14 cellular contexts compared by ENCODE assay signal in genomic region chr11:36447947-36448346, GRCh38.
A peak's percentile ranks its signal among the peaks of the same experiment; 100 is the strongest.
DNase-seq lines count a peak whose midpoint lies in the region; ATAC-seq and TF ChIP-seq lines count a peak whose summit lies in the region.
"Had no signal": no experiment of that assay in that cellular context is flagged by ENCODE, and none has a peak within 500 bp of the region (broad histone marks: within the 10 kb centered on the region; RNA-seq: fewer than 3 reads in every experiment).

No MANE protein-coding gene starts in this region.

- peaks cover 18% of the 10 kb centered on the region for H3K4me1 Mint-ChIP-seq in Caco-2 (ENCODE audit: low read depth, unreplicated experiment)
- H3K4me1 Mint-ChIP-seq in stimulated activated memory B cell treated with anti-CD40 and anti-IgM and Interleukin-4, amounts not matched to agents 10 μg/mL and 1 μg/mL and 100 μg/mL, for 72 hours = peaks cover 14% of the 10 kb centered on the region
- peaks cover 15% of the 10 kb centered on the region for H3K4me1 Mint-ChIP-seq in activated CD8-positive, alpha-beta memory T cell treated with anti-CD3 and anti-CD28 coated beads, Interleukin-2, amount 10 ng/mL, durations not matched to agents 7 days and 5 days

- POLR2A ChIA-PET in Caco-2 (lab: Charles Lee) = no interaction called here

- H3K4me3 ChIP-seq in Caco-2 (ENCODE audit: low read depth, low read length) = no peak overlapping the region
- H3K4me3 ChIP-seq in SJCRH30 = no peak overlapping the region
- H3K4me3 ChIP-seq: transverse colon had no signal

- no peak for ATAC-seq in HG02642 (IDR thresholded peaks at IDR 0.05; ENCODE audit: poor library complexity, unreplicated experiment)
- no peak for ATAC-seq in stimulated activated memory B cell treated with anti-CD40 and anti-IgM and Interleukin-4, amounts not matched to agents 10 μg/mL and 1 μg/mL and 100 μg/mL, for 72 hours
- no peak for ATAC-seq in activated CD8-positive, alpha-beta memory T cell treated with anti-CD3 and anti-CD28 coated beads, Interleukin-2, amount 10 ng/mL, durations not matched to agents 7 days and 5 days
- ATAC-seq: CD8-positive, alpha-beta T cell had no signal

- H3K27ac Mint-ChIP-seq in Caco-2 (ENCODE audit: unreplicated experiment) = no peak overlapping the region
- H3K27ac Mint-ChIP-seq in stimulated activated memory B cell treated with anti-CD40 and anti-IgM and Interleukin-4, amounts not matched to agents 10 μg/mL and 1 μg/mL and 100 μg/mL, for 72 hours = no peak overlapping the region
- H3K27ac Mint-ChIP-seq in activated CD8-positive, alpha-beta memory T cell treated with anti-CD3 and anti-CD28 coated beads, Interleukin-2, amount 10 ng/mL, durations not matched to agents 7 days and 5 days = no peak overlapping the region
- H3K27ac Mint-ChIP-seq: CD8-positive, alpha-beta T cell had no signal

- DNase-seq in Caco-2 (peak; percentile 14 to 57), NCI-H146 (lab: John Stamatoyannopoulos, UW) (peak; percentile 82), SJCRH30 (peak; percentile 95 to 96), mucosa of gallbladder (ENCODE audit: low spot score) (peak; percentile 84), erythroblast (lab: John Stamatoyannopoulos, UW) (no peak)
- no peak for DNase-seq in activated CD8-positive, alpha-beta memory T cell treated with anti-CD3 and anti-CD28 coated beads, Interleukin-2, amount 10 ng/mL, durations not matched to agents 7 days and 5 days
- DNase-seq: CD8-positive, alpha-beta T cell; GDM1; kidney; NCI-H526; stimulated activated CD4-positive, alpha-beta T cell treated with anti-CD3 and anti-CD28 coated beads, Interleukin-2, amount 100 ng/mL, for 48 hours; transverse colon had no signal

- H3K36me3 ChIP-seq in Caco-2 (ENCODE audit: control insufficient read depth, insufficient read depth, low read length) = no peaks in the 10 kb centered on the region
- no peaks in the 10 kb centered on the region for H3K36me3 ChIP-seq in SJCRH30

- no peaks in the 10 kb centered on the region for H3K36me3 Mint-ChIP-seq in Caco-2 (ENCODE audit: insufficient read depth, unreplicated experiment)
- H3K36me3 Mint-ChIP-seq in stimulated activated memory B cell treated with anti-CD40 and anti-IgM and Interleukin-4, amounts not matched to agents 10 μg/mL and 1 μg/mL and 100 μg/mL, for 72 hours = no peaks in the 10 kb centered on the region
- peaks cover 1% of the 10 kb centered on the region for H3K36me3 Mint-ChIP-seq in activated CD8-positive, alpha-beta memory T cell treated with anti-CD3 and anti-CD28 coated beads, Interleukin-2, amount 10 ng/mL, durations not matched to agents 7 days and 5 days

- H3K4me1 ChIP-seq in Caco-2 = peaks cover 10% of the 10 kb centered on the region
- H3K4me1 ChIP-seq in SJCRH30 = peaks cover 55% of the 10 kb centered on the region

- TF ChIP-seq POLR2A in erythroblast (IDR thresholded peaks at IDR 0.05; ENCODE audit: low read length) = no peak

- TF ChIP-seq CTCF in Caco-2 (IDR thresholded peaks at IDR 0.05; ENCODE audit: insufficient read depth in 1 of 2, low read depth in 1 of 2, low read length in 1 of 2, severe bottlenecking in 1 of 2, unreplicated experiment in 1 of 2) = no peak

- BruUV-seq in Caco-2 (replicated peaks; lab: Mats Ljungman, UMichigan) = no TSS peak

- H3K27me3 ChIP-seq in Caco-2 (replicated peaks; ENCODE audit: control insufficient read depth, insufficient read depth, low read length) (no peaks in the 10 kb centered on the region), SJCRH30 (no peaks in the 10 kb centered on the region)
- H3K27me3 ChIP-seq: transverse colon had no signal

- H3K27me3 Mint-ChIP-seq in Caco-2 (ENCODE audit: insufficient read depth, unreplicated experiment) = peaks cover 2% of the 10 kb centered on the region
- H3K27me3 Mint-ChIP-seq in stimulated activated memory B cell treated with anti-CD40 and anti-IgM and Interleukin-4, amounts not matched to agents 10 μg/mL and 1 μg/mL and 100 μg/mL, for 72 hours = no peaks in the 10 kb centered on the region
- peaks cover 14% of the 10 kb centered on the region for H3K27me3 Mint-ChIP-seq in activated CD8-positive, alpha-beta memory T cell treated with anti-CD3 and anti-CD28 coated beads, Interleukin-2, amount 10 ng/mL, durations not matched to agents 7 days and 5 days

- H3K27ac ChIP-seq in SJCRH30 = peak overlapping the region; percentile 83
- H3K27ac ChIP-seq: transverse colon had no signal

- CTCF ChIA-PET in Caco-2 (lab: Charles Lee) = no interaction called here
- CTCF ChIA-PET in activated CD8-positive, alpha-beta memory T cell treated with anti-CD3 and anti-CD28 coated beads, Interleukin-2, amount 10 ng/mL, durations not matched to agents 7 days and 5 days (lab: Charles Lee) = no interaction called here

- no peaks in the 10 kb centered on the region for H3K9me3 Mint-ChIP-seq in Caco-2 (ENCODE audit: unreplicated experiment)
- no peaks in the 10 kb centered on the region for H3K9me3 Mint-ChIP-seq in stimulated activated memory B cell treated with anti-CD40 and anti-IgM and Interleukin-4, amounts not matched to agents 10 μg/mL and 1 μg/mL and 100 μg/mL, for 72 hours
- H3K9me3 Mint-ChIP-seq in activated CD8-positive, alpha-beta memory T cell treated with anti-CD3 and anti-CD28 coated beads, Interleukin-2, amount 10 ng/mL, durations not matched to agents 7 days and 5 days (ENCODE audit: low read depth) = no peaks in the 10 kb centered on the region
- H3K9me3 Mint-ChIP-seq: CD8-positive, alpha-beta T cell had no signal

- intact Hi-C loops in Caco-2 (cut with micrococcal nuclease; ENCODE audit: unreplicated experiment) = no loop called here

- H3K4me3 Mint-ChIP-seq in Caco-2 (ENCODE audit: unreplicated experiment) = no peak overlapping the region
- no peak overlapping the region for H3K4me3 Mint-ChIP-seq in stimulated activated memory B cell treated with anti-CD40 and anti-IgM and Interleukin-4, amounts not matched to agents 10 μg/mL and 1 μg/mL and 100 μg/mL, for 72 hours
- H3K4me3 Mint-ChIP-seq in activated CD8-positive, alpha-beta memory T cell treated with anti-CD3 and anti-CD28 coated beads, Interleukin-2, amount 10 ng/mL, durations not matched to agents 7 days and 5 days = no peak overlapping the region
- H3K4me3 Mint-ChIP-seq: CD8-positive, alpha-beta T cell had no signal

- H3K9me3 ChIP-seq in Caco-2 (no peaks in the 10 kb centered on the region), SJCRH30 (replicated peaks) (no peaks in the 10 kb centered on the region)
- H3K9me3 ChIP-seq: transverse colon had no signal

Comparison
In these comparisons a context has a peak if more than half of its experiments do, and no peak if none do; other contexts are left out.
1. DNase-seq: peak in Caco-2 (2 of 2), NCI-H146 (single experiment), SJCRH30 (2 of 2) and mucosa of gallbladder (single experiment); none in activated CD8-positive, alpha-beta memory T cell treated with anti-CD3 and anti-CD28 coated beads, Interleukin-2, amount 10 ng/mL, durations not matched to agents 7 days and 5 days (single experiment) and erythroblast (0 of 2).